In genomic region chr4:183350317-183351071, GRCh38 we compare ENCODE assay signal across 1 cellular context.
TF ChIP-seq lines count a peak whose summit lies in the region.

No MANE protein-coding gene starts in this region.

TF ChIP-seq in K562, 482 proteins besides CTCF, POLR2A, EP300 and RAD21:
- TF ChIP-seq FOXO4 (CRISPR knock-in tag; IDR thresholded peaks at IDR 0.05): no peak
- TF ChIP-seq TFAP4 (CRISPR knock-in tag; IDR thresholded peaks at IDR 0.05; ENCODE audit: borderline replicate concordance): no peak
- TF ChIP-seq NFRKB (IDR thresholded peaks at IDR 0.05; ENCODE audit: low read depth): peak; percentile 26; the same call in 1 of the 2 replicates
TF ChIP-seq in K562: peak in this region for 1.
